In the genomic region with DNA sequence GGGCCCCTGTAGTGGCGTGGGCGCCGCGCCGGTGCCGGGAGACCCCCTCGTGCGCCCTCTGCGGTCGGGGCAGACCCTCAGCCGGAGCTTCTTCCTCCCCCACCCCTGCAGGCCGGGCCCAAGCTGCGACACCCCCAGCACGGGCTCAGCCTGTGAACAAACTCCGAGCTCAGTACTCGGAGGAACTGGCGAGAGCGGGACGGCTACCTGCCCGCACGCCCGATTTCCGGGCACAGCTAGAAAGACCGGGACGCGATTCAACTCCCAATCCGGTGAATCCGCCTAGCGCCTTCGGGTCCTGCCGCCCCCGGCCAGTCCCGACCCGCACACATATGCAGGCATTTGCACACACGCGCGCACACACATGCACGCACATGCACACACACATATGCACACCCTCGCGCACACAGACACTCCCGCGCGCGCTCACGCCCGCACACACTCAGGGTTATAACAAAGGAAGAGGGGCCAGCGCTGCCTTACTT, we compare ENCODE assay signal across 10 cellular contexts. TPM values are rescaled to one million over a fixed set of nuclear protein-coding genes. Genes with fewer than 3 reads are reported as not detected.
DNase-seq lines count a peak whose midpoint lies in the region; TF ChIP-seq lines count a peak whose summit lies in the region.
"Had no signal": no experiment of that assay in that cellular context is flagged by ENCODE, and none has a peak within 500 bp of the region (broad histone marks: within the 10 kb centered on the region; RNA-seq: fewer than 3 reads in every experiment).

No MANE protein-coding gene starts in this region.

- H4K20me1 ChIP-seq in Karpas-422 (ENCODE audit: insufficient read depth, low read depth, low read length), result no peaks in the 10 kb centered on the region

- peak; percentile 11 for DNase-seq in NCI-H2029 (lab: John Stamatoyannopoulos, UW)
- DNase-seq in NCI-H2029 treated with DMSO at 0.1 percent for 48 hours (lab: John Stamatoyannopoulos, UW), result no peak
- DNase-seq in NCI-H2227 treated with DMSO at 0.1 percent for 48 hours (lab: John Stamatoyannopoulos, UW), result peak; percentile 50
- no peak for DNase-seq in effector memory CD4-positive, alpha-beta T cell
- no peak for DNase-seq in epidermal melanocyte (ENCODE audit: insufficient read length, low spot score)
- DNase-seq in RWPE1 (ENCODE audit: low spot score), result no peak
- DNase-seq in Karpas-422, result no peak
- DNase-seq: ACHN, KG1 had no signal

- no peak overlapping the region for H3K9ac ChIP-seq in parathyroid adenoma
- H3K9ac ChIP-seq in Karpas-422 (ENCODE audit: low read length), result no peak overlapping the region

- H3K4me3 ChIP-seq in effector memory CD4-positive, alpha-beta T cell (ENCODE audit: insufficient read depth, low read depth, low read length, poor library complexity, severe bottlenecking), result peak overlapping the region; percentile 46
- peak overlapping the region; percentile 5 for H3K4me3 ChIP-seq in parathyroid adenoma (ENCODE audit: low read depth, low read length)
- H3K4me3 ChIP-seq in Karpas-422 (ENCODE audit: low read length), result no peak overlapping the region

- peaks cover 50% of the 10 kb centered on the region for H3K27me3 ChIP-seq in effector memory CD4-positive, alpha-beta T cell (replicated peaks; ENCODE audit: control insufficient read depth, insufficient read depth, low read length, poor library complexity, severe bottlenecking)
- H3K27me3 ChIP-seq in parathyroid adenoma (ENCODE audit: control insufficient read depth, insufficient read depth, low read length) (peaks cover 12% of the 10 kb centered on the region), Karpas-422 (ENCODE audit: low read length) (no peaks in the 10 kb centered on the region)

- peaks cover 19% of the 10 kb centered on the region for H3K4me1 ChIP-seq in effector memory CD4-positive, alpha-beta T cell (ENCODE audit: control insufficient read depth, insufficient read depth, low read length, poor library complexity, severe bottlenecking)
- H3K4me1 ChIP-seq in parathyroid adenoma, result peaks cover 3% of the 10 kb centered on the region
- no peaks in the 10 kb centered on the region for H3K4me1 ChIP-seq in Karpas-422 (ENCODE audit: low read length)

- H3K9me3 ChIP-seq in effector memory CD4-positive, alpha-beta T cell (ENCODE audit: control insufficient read depth, low read length), result no peaks in the 10 kb centered on the region
- H3K9me3 ChIP-seq in parathyroid adenoma (ENCODE audit: control insufficient read depth, low read length) (no peaks in the 10 kb centered on the region), Karpas-422 (ENCODE audit: low read length) (no peaks in the 10 kb centered on the region)

- POLR2A ChIA-PET in RWPE1 (lab: Yijun Ruan, JAX; ENCODE audit: low non-redundant PET), result no interaction called here

- peak overlapping the region; percentile 55 for H3K4me2 ChIP-seq in parathyroid adenoma (ENCODE audit: low read length)
- no peak overlapping the region for H3K4me2 ChIP-seq in Karpas-422 (ENCODE audit: low read depth, low read length, poor library complexity, severe bottlenecking)

- TF ChIP-seq CTCF in parathyroid adenoma (IDR thresholded peaks at IDR 0.05) (no peak), RWPE1 (conservative IDR thresholded peaks at IDR 0.05; ENCODE audit: low read depth) (no peak)

- no peak overlapping the region for H3K27ac ChIP-seq in effector memory CD4-positive, alpha-beta T cell (ENCODE audit: insufficient read depth, low read length, poor library complexity, severe bottlenecking)
- no peak overlapping the region for H3K27ac ChIP-seq in parathyroid adenoma
- H3K27ac ChIP-seq in RWPE1, result no peak overlapping the region
- no peak overlapping the region for H3K27ac ChIP-seq in Karpas-422 (ENCODE audit: low read length)

- H2AFZ ChIP-seq in parathyroid adenoma, result peak overlapping the region; percentile 64
- no peak overlapping the region for H2AFZ ChIP-seq in Karpas-422 (ENCODE audit: low read length)

- no peaks in the 10 kb centered on the region for H3K36me3 ChIP-seq in effector memory CD4-positive, alpha-beta T cell (ENCODE audit: control insufficient read depth, insufficient read depth, low read length)
- H3K36me3 ChIP-seq in parathyroid adenoma (ENCODE audit: control insufficient read depth, insufficient read depth, low read length), result no peaks in the 10 kb centered on the region
- no peaks in the 10 kb centered on the region for H3K36me3 ChIP-seq in Karpas-422 (ENCODE audit: insufficient read depth, low read length)

- no peaks in the 10 kb centered on the region for H3K9me2 ChIP-seq in Karpas-422 (replicated peaks; ENCODE audit: insufficient read depth, low read length)

- no peaks in the 10 kb centered on the region for H3K79me2 ChIP-seq in parathyroid adenoma
- no peaks in the 10 kb centered on the region for H3K79me2 ChIP-seq in Karpas-422 (ENCODE audit: low read length)

- CTCF ChIA-PET in RWPE1 (lab: Yijun Ruan, JAX), result interaction anchor here (0.6 to 3.6 kb wide), 11 partner anchors 10 to 364 kb away, joined by 3 to 27 read pairs (median 3); no protein-coding TSS in a partner anchor

RNA-seq across cellular contexts. Expression of gene BLACAT1, which starts 0.6 kb away (rescaled TPM):
- total RNA-seq in Karpas-422 (2014; rRNA removed; shearing (Covaris generic); ENCODE audit: low replicate concordance), result not detected in 2 replicates

RNA-seq across cellular contexts. Expression of gene LEMD1, which starts 34.6 kb away (rescaled TPM):
- total RNA-seq in Karpas-422 (2014; rRNA removed; shearing (Covaris generic); ENCODE audit: low replicate concordance), result not detected in 2 replicates

RNA-seq across cellular contexts. Expression of gene CDK18, which starts 48.0 kb away (rescaled TPM):
- total RNA-seq in Karpas-422 (2014; rRNA removed; shearing (Covaris generic); ENCODE audit: low replicate concordance), result 0.45 TPM in 1 of 2 replicates, not detected in the other

Comparison
In these comparisons a context has a peak if more than half of its experiments do, and no peak if none do; other contexts are left out.
1. DNase-seq: peak in NCI-H2029 (single experiment) and NCI-H2227 treated with DMSO at 0.1 percent for 48 hours (single experiment); none in NCI-H2029 treated with DMSO at 0.1 percent for 48 hours (single experiment), effector memory CD4-positive, alpha-beta T cell (0 of 3), epidermal melanocyte (single experiment), RWPE1 (single experiment) and Karpas-422 (single experiment).